ENCODE assay signal across 1 cellular context in the genomic region with DNA sequence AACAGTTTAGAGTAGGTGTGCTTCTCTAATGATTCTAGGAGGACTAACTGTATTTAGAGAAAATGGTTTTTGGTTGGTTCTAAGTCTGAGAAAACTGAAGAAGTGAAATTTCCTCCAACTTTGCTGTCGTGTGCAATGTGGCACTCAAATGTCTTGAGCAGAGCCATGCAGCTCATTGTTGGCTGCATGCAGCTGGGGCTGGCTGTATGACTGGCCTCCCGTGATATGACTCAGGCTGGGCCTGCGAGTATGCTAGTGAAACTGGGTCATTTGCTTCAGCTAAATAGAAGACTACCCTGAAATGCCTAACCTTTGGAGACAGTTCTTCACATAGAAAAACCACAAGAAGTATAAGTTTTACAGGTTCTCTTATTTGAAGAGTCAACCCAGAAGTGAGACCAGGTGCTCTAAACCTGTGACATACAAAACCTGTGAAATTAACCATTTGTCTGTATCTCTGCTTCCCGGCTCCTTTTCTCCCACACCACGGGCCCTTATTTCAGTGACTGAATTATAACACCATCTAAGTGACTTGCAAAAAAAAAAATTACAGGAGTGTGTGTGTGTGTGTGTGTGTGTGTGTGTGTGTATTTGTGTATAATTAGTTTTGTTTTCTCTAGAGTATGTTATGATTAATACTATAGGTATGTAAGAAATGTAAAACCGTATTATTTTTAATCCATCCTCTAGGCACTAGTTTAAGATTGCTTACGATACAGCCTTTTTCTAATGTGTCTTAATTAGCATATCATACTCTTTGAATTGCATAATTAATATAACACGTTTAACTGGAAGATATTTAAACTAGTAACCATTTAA.
A peak's percentile ranks its signal among the peaks of the same experiment; 100 is the strongest.
TF ChIP-seq lines count a peak whose summit lies in the region.

No MANE protein-coding gene starts in this region.

TF ChIP-seq in GM12878, 131 proteins besides CTCF, POLR2A, EP300 and RAD21 (continued from another document and continues in another):
- TF ChIP-seq HCFC1 (IDR thresholded peaks at IDR 0.05; ENCODE audit: low read length) (no peak), CREM (IDR thresholded peaks at IDR 0.05; ENCODE audit: low read depth) (peak; percentile 96), CREB1 (IDR thresholded peaks at IDR 0.05; ENCODE audit: low read depth) (peak; percentile 67), CBX3 (IDR thresholded peaks at IDR 0.05; ENCODE audit: borderline replicate concordance, low read depth) (no peak), FOXM1 (IDR thresholded peaks at IDR 0.05; ENCODE audit: low read depth, low read length) (peak; percentile 99), RELA (IDR thresholded peaks at IDR 0.05; ENCODE audit: borderline replicate concordance, partially characterized antibody) (no peak), EGR1 (IDR thresholded peaks at IDR 0.05; ENCODE audit: borderline replicate concordance in 1 of 2, low read depth in 2 of 2, low read length in 2 of 2) (0 out of 3 replicates have a peak, but pooled peaks of 1 of the 2 experiments have one; percentile 36), IKZF2 (IDR thresholded peaks at IDR 0.05) (peak; percentile 92 to 99), YBX1 (IDR thresholded peaks at IDR 0.05) (no peak), TCF7 (IDR thresholded peaks at IDR 0.05; ENCODE audit: borderline replicate concordance) (peak; percentile 58; the same call in 1 of the 2 replicates), SRF (IDR thresholded peaks at IDR 0.05; ENCODE audit: low read depth in 2 of 2, low read length in 2 of 2) (peak in 1 of 2 experiments; percentile 88; a peak in 2 of 4 replicates), TCF3 (IDR thresholded peaks at IDR 0.05; ENCODE audit: borderline replicate concordance, insufficient read depth, low read depth, low read length) (peak; percentile 100), HDAC2 (IDR thresholded peaks at IDR 0.05) (no peak), STAT1 (conservative IDR thresholded peaks at IDR 0.05) (no peak), JUNB (IDR thresholded peaks at IDR 0.05) (peak; percentile 100), ZNF207 (IDR thresholded peaks at IDR 0.05; ENCODE audit: borderline replicate concordance) (no peak), MYC (IDR thresholded peaks at IDR 0.05; ENCODE audit: insufficient read depth, insufficient read length, insufficient replicate concordance, low read length, severe bottlenecking) (no peak), FOXK2 (IDR thresholded peaks at IDR 0.05) (no peak), KDM1A (IDR thresholded peaks at IDR 0.05; ENCODE audit: borderline replicate concordance) (no peak), MXI1 (IDR thresholded peaks at IDR 0.05; ENCODE audit: low read depth, low read length) (peak; percentile 59), TCF12 (IDR thresholded peaks at IDR 0.05; ENCODE audit: low read depth, low read length) (peak; percentile 100), ZSCAN29 (IDR thresholded peaks at IDR 0.05) (no peak), ZNF217 (IDR thresholded peaks at IDR 0.05) (peak; percentile 98)
- TF ChIP-seq, protein P1, sequence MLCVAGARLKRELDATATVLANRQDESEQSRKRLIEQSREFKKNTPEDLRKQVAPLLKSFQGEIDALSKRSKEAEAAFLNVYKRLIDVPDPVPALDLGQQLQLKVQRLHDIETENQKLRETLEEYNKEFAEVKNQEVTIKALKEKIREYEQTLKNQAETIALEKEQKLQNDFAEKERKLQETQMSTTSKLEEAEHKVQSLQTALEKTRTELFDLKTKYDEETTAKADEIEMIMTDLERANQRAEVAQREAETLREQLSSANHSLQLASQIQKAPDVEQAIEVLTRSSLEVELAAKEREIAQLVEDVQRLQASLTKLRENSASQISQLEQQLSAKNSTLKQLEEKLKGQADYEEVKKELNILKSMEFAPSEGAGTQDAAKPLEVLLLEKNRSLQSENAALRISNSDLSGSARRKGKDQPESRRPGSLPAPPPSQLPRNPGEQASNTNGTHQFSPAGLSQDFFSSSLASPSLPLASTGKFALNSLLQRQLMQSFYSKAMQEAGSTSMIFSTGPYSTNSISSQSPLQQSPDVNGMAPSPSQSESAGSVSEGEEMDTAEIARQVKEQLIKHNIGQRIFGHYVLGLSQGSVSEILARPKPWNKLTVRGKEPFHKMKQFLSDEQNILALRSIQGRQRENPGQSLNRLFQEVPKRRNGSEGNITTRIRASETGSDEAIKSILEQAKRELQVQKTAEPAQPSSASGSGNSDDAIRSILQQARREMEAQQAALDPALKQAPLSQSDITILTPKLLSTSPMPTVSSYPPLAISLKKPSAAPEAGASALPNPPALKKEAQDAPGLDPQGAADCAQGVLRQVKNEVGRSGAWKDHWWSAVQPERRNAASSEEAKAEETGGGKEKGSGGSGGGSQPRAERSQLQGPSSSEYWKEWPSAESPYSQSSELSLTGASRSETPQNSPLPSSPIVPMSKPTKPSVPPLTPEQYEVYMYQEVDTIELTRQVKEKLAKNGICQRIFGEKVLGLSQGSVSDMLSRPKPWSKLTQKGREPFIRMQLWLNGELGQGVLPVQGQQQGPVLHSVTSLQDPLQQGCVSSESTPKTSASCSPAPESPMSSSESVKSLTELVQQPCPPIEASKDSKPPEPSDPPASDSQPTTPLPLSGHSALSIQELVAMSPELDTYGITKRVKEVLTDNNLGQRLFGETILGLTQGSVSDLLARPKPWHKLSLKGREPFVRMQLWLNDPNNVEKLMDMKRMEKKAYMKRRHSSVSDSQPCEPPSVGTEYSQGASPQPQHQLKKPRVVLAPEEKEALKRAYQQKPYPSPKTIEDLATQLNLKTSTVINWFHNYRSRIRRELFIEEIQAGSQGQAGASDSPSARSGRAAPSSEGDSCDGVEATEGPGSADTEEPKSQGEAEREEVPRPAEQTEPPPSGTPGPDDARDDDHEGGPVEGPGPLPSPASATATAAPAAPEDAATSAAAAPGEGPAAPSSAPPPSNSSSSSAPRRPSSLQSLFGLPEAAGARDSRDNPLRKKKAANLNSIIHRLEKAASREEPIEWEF (IDR thresholded peaks at IDR 0.05; ENCODE audit: insufficient replicate concordance, low read depth, low read length), result no peak
- TF ChIP-seq, protein P2, sequence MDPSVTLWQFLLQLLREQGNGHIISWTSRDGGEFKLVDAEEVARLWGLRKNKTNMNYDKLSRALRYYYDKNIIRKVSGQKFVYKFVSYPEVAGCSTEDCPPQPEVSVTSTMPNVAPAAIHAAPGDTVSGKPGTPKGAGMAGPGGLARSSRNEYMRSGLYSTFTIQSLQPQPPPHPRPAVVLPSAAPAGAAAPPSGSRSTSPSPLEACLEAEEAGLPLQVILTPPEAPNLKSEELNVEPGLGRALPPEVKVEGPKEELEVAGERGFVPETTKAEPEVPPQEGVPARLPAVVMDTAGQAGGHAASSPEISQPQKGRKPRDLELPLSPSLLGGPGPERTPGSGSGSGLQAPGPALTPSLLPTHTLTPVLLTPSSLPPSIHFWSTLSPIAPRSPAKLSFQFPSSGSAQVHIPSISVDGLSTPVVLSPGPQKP (IDR thresholded peaks at IDR 0.05; ENCODE audit: low read depth, low read length), result no peak
- TF ChIP-seq, protein P3, sequence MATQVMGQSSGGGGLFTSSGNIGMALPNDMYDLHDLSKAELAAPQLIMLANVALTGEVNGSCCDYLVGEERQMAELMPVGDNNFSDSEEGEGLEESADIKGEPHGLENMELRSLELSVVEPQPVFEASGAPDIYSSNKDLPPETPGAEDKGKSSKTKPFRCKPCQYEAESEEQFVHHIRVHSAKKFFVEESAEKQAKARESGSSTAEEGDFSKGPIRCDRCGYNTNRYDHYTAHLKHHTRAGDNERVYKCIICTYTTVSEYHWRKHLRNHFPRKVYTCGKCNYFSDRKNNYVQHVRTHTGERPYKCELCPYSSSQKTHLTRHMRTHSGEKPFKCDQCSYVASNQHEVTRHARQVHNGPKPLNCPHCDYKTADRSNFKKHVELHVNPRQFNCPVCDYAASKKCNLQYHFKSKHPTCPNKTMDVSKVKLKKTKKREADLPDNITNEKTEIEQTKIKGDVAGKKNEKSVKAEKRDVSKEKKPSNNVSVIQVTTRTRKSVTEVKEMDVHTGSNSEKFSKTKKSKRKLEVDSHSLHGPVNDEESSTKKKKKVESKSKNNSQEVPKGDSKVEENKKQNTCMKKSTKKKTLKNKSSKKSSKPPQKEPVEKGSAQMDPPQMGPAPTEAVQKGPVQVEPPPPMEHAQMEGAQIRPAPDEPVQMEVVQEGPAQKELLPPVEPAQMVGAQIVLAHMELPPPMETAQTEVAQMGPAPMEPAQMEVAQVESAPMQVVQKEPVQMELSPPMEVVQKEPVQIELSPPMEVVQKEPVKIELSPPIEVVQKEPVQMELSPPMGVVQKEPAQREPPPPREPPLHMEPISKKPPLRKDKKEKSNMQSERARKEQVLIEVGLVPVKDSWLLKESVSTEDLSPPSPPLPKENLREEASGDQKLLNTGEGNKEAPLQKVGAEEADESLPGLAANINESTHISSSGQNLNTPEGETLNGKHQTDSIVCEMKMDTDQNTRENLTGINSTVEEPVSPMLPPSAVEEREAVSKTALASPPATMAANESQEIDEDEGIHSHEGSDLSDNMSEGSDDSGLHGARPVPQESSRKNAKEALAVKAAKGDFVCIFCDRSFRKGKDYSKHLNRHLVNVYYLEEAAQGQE (IDR thresholded peaks at IDR 0.05; ENCODE audit: low read depth, low read length), result 0 out of 2 replicates have a peak, but pooled peaks have one; percentile 43
- TF ChIP-seq, protein P4, sequence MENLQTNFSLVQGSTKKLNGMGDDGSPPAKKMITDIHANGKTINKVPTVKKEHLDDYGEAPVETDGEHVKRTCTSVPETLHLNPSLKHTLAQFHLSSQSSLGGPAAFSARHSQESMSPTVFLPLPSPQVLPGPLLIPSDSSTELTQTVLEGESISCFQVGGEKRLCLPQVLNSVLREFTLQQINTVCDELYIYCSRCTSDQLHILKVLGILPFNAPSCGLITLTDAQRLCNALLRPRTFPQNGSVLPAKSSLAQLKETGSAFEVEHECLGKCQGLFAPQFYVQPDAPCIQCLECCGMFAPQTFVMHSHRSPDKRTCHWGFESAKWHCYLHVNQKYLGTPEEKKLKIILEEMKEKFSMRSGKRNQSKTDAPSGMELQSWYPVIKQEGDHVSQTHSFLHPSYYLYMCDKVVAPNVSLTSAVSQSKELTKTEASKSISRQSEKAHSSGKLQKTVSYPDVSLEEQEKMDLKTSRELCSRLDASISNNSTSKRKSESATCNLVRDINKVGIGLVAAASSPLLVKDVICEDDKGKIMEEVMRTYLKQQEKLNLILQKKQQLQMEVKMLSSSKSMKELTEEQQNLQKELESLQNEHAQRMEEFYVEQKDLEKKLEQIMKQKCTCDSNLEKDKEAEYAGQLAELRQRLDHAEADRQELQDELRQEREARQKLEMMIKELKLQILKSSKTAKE (IDR thresholded peaks at IDR 0.05; ENCODE audit: low read depth, poor library complexity, severe bottlenecking), result peak; percentile 95
- TF ChIP-seq, protein P5, sequence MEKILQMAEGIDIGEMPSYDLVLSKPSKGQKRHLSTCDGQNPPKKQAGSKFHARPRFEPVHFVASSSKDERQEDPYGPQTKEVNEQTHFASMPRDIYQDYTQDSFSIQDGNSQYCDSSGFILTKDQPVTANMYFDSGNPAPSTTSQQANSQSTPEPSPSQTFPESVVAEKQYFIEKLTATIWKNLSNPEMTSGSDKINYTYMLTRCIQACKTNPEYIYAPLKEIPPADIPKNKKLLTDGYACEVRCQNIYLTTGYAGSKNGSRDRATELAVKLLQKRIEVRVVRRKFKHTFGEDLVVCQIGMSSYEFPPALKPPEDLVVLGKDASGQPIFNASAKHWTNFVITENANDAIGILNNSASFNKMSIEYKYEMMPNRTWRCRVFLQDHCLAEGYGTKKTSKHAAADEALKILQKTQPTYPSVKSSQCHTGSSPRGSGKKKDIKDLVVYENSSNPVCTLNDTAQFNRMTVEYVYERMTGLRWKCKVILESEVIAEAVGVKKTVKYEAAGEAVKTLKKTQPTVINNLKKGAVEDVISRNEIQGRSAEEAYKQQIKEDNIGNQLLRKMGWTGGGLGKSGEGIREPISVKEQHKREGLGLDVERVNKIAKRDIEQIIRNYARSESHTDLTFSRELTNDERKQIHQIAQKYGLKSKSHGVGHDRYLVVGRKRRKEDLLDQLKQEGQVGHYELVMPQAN (conservative IDR thresholded peaks at IDR 0.05), result no peak
- TF ChIP-seq, protein P6, sequence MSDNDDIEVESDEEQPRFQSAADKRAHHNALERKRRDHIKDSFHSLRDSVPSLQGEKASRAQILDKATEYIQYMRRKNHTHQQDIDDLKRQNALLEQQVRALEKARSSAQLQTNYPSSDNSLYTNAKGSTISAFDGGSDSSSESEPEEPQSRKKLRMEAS (IDR thresholded peaks at IDR 0.05; ENCODE audit: low read depth, low read length), result peak; percentile 74
- TF ChIP-seq, protein P7, sequence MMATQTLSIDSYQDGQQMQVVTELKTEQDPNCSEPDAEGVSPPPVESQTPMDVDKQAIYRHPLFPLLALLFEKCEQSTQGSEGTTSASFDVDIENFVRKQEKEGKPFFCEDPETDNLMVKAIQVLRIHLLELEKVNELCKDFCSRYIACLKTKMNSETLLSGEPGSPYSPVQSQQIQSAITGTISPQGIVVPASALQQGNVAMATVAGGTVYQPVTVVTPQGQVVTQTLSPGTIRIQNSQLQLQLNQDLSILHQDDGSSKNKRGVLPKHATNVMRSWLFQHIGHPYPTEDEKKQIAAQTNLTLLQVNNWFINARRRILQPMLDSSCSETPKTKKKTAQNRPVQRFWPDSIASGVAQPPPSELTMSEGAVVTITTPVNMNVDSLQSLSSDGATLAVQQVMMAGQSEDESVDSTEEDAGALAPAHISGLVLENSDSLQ (IDR thresholded peaks at IDR 0.05), result peak; percentile 82
- TF ChIP-seq, protein P8, sequence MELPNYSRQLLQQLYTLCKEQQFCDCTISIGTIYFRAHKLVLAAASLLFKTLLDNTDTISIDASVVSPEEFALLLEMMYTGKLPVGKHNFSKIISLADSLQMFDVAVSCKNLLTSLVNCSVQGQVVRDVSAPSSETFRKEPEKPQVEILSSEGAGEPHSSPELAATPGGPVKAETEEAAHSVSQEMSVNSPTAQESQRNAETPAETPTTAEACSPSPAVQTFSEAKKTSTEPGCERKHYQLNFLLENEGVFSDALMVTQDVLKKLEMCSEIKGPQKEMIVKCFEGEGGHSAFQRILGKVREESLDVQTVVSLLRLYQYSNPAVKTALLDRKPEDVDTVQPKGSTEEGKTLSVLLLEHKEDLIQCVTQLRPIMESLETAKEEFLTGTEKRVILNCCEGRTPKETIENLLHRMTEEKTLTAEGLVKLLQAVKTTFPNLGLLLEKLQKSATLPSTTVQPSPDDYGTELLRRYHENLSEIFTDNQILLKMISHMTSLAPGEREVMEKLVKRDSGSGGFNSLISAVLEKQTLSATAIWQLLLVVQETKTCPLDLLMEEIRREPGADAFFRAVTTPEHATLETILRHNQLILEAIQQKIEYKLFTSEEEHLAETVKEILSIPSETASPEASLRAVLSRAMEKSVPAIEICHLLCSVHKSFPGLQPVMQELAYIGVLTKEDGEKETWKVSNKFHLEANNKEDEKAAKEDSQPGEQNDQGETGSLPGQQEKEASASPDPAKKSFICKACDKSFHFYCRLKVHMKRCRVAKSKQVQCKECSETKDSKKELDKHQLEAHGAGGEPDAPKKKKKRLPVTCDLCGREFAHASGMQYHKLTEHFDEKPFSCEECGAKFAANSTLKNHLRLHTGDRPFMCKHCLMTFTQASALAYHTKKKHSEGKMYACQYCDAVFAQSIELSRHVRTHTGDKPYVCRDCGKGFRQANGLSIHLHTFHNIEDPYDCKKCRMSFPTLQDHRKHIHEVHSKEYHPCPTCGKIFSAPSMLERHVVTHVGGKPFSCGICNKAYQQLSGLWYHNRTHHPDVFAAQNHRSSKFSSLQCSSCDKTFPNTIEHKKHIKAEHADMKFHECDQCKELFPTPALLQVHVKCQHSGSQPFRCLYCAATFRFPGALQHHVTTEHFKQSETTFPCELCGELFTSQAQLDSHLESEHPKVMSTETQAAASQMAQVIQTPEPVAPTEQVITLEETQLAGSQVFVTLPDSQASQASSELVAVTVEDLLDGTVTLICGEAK (IDR thresholded peaks at IDR 0.05; ENCODE audit: borderline replicate concordance), result no peak
- TF ChIP-seq, protein P9, sequence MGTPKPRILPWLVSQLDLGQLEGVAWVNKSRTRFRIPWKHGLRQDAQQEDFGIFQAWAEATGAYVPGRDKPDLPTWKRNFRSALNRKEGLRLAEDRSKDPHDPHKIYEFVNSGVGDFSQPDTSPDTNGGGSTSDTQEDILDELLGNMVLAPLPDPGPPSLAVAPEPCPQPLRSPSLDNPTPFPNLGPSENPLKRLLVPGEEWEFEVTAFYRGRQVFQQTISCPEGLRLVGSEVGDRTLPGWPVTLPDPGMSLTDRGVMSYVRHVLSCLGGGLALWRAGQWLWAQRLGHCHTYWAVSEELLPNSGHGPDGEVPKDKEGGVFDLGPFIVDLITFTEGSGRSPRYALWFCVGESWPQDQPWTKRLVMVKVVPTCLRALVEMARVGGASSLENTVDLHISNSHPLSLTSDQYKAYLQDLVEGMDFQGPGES (IDR thresholded peaks at IDR 0.05), result no peak
